Comparison of ENCODE assay signal across 36 cellular contexts in genomic region chr12:9335867-9336266, GRCh38.
"Had no signal": no experiment of that assay in that cellular context is flagged by ENCODE, and none has a peak within 500 bp of the region (broad histone marks: within the 10 kb centered on the region; RNA-seq: fewer than 3 reads in every experiment).

No MANE protein-coding gene starts in this region.

- H3K27me3 ChIP-seq: ascending aorta, cardiac muscle cell had no signal

- H3K4me3 Mint-ChIP-seq: activated B cell treated with CpG ODN at 0.5 μM for 24 hours; activated CD4-positive, alpha-beta memory T cell treated with anti-CD3 and anti-CD28 coated beads, Interleukin-2, amount 10 ng/mL, durations not matched to agents 7 days and 5 days; activated CD4-positive, alpha-beta T cell treated with anti-CD3 and anti-CD28 coated beads for 36 hours; activated CD4-positive, alpha-beta T cell treated with anti-CD3 and anti-CD28 coated beads, Interleukin-2, amount 10 ng/mL, durations not matched to agents 7 days and 5 days; activated CD8-positive, alpha-beta memory T cell treated with anti-CD3 and anti-CD28 coated beads, Interleukin-2, amount 10 ng/mL, durations not matched to agents 7 days and 5 days; activated CD8-positive, alpha-beta T cell treated with anti-CD3 and anti-CD28 coated beads, Interleukin-2, amount 10 ng/mL, durations not matched to agents 7 days and 5 days; activated naive CD4-positive, alpha-beta T cell treated with anti-CD3 and anti-CD28 coated beads, Interleukin-2, amount 10 ng/mL, durations not matched to agents 7 days and 5 days; activated naive CD4-positive, alpha-beta T cell treated with anti-CD3 and anti-CD28 coated beads, Interleukin-2, amount 50 U/mL, for 24 hours; activated naive CD8-positive, alpha-beta T cell; activated naive CD8-positive, alpha-beta T cell treated with anti-CD3 and anti-CD28 coated beads, Interleukin-2, amount 10 ng/mL, durations not matched to agents 7 days and 5 days; activated naive CD8-positive, alpha-beta T cell treated with anti-CD3 and anti-CD28 coated beads, Interleukin-2, amount 50 U/mL, for 24 hours; activated T-cell treated with anti-CD3 and anti-CD28 coated beads, Interleukin-2, amount 50 U/mL, for 24 hours; brain; central memory CD8-positive, alpha-beta T cell; T-helper 1 cell treated with Interleukin-12 subunit alpha and Interleukin-12 subunit beta and Interleukin-4 antibody, amounts not matched to agents 30 μg/mL and 1 μg/mL, for 36 hours; T-helper 2 cell treated with Interferon-gamma antibody and Interleukin-4, amounts not matched to agents 5 μg/mL and 100 μg/mL, for 36 hours had no signal

- H3K9me3 ChIP-seq: ascending aorta had no signal

- H3K36me3 Mint-ChIP-seq: brain had no signal

- DNase-seq: activated B cell treated with CpG ODN at 0.5 μM for 24 hours; activated CD4-positive, alpha-beta memory T cell treated with anti-CD3 and anti-CD28 coated beads, Interleukin-2, amount 10 ng/mL, durations not matched to agents 7 days and 5 days; activated CD4-positive, alpha-beta T cell treated with anti-CD3 and anti-CD28 coated beads for 36 hours; activated CD4-positive, alpha-beta T cell treated with anti-CD3 and anti-CD28 coated beads for 48 hours; activated CD4-positive, alpha-beta T cell treated with anti-CD3 and anti-CD28 coated beads, Interleukin-2, amount 10 ng/mL, durations not matched to agents 7 days and 5 days; activated CD4-positive, alpha-beta T cell treated with anti-CD3 and anti-CD28 coated beads, Interleukin-2, amount 50 U/mL, for 48 hours; activated CD4-positive, CD25-positive, alpha-beta regulatory T cell treated with anti-CD3 and anti-CD28 coated beads, Interleukin-2, amount 50 U/mL, for 72 hours; activated CD8-positive, alpha-beta memory T cell treated with anti-CD3 and anti-CD28 coated beads for 24 hours; activated CD8-positive, alpha-beta memory T cell treated with anti-CD3 and anti-CD28 coated beads, Interleukin-2, amount 10 ng/mL, durations not matched to agents 7 days and 5 days; activated CD8-positive, alpha-beta memory T cell treated with anti-CD3 and anti-CD28 coated beads, Interleukin-2, amount 50 U/mL, for 48 hours; activated CD8-positive, alpha-beta T cell treated with anti-CD3 and anti-CD28 coated beads, Interleukin-2, amount 10 ng/mL, durations not matched to agents 7 days and 5 days; activated effector memory CD4-positive, alpha-beta T cell treated with Interleukin-2 at 50 U/mL for 16 hours; activated gamma-delta T cell; activated naive CD4-positive, alpha-beta T cell treated with anti-CD3 and anti-CD28 coated beads, Interleukin-2, amount 10 ng/mL, durations not matched to agents 7 days and 5 days; activated naive CD4-positive, alpha-beta T cell treated with Interleukin-2 at 50 U/mL for 16 hours; activated naive CD8-positive, alpha-beta T cell treated with anti-CD3 and anti-CD28 coated beads, Interleukin-2, amount 10 ng/mL, durations not matched to agents 7 days and 5 days; activated naive CD8-positive, alpha-beta T cell treated with anti-CD3 and anti-CD28 coated beads, Interleukin-2, amount 50 U/mL, for 24 hours; activated T-cell treated with anti-CD3 and anti-CD28 coated beads, Interleukin-2, amount 50 U/mL, for 24 hours; activated T-cell treated with anti-CD3 and anti-CD28 coated beads, Interleukin-2, amount 50 U/mL, for 48 hours; amygdala; anterior cingulate cortex; caudate nucleus; cerebellar nuclear complex; T-helper 1 cell; T-helper 2 cell; T-helper 9 cell had no signal

- H3K27ac ChIP-seq: ascending aorta, cardiac muscle cell, VCaP had no signal

- H3K4me3 ChIP-seq: ascending aorta, cardiac muscle cell had no signal

- H3K4me1 ChIP-seq: ascending aorta had no signal

- H3K36me3 ChIP-seq: ascending aorta, cardiac muscle cell had no signal

- ATAC-seq: activated CD4-positive, alpha-beta T cell treated with anti-CD3 and anti-CD28 coated beads for 36 hours; activated CD8-positive, alpha-beta memory T cell treated with anti-CD3 and anti-CD28 coated beads, Interleukin-2, amount 10 ng/mL, durations not matched to agents 7 days and 5 days; activated CD8-positive, alpha-beta T cell treated with anti-CD3 and anti-CD28 coated beads, Interleukin-2, amount 10 ng/mL, durations not matched to agents 7 days and 5 days; activated naive CD8-positive, alpha-beta T cell treated with anti-CD3 and anti-CD28 coated beads, Interleukin-2, amount 50 U/mL, for 24 hours had no signal

- H3K27ac Mint-ChIP-seq: activated B cell treated with CpG ODN at 0.5 μM for 24 hours; activated CD4-positive, alpha-beta memory T cell treated with anti-CD3 and anti-CD28 coated beads, Interleukin-2, amount 10 ng/mL, durations not matched to agents 7 days and 5 days; activated CD4-positive, alpha-beta T cell treated with anti-CD3 and anti-CD28 coated beads for 36 hours; activated CD4-positive, alpha-beta T cell treated with anti-CD3 and anti-CD28 coated beads, Interleukin-2, amount 10 ng/mL, durations not matched to agents 7 days and 5 days; activated CD8-positive, alpha-beta memory T cell treated with anti-CD3 and anti-CD28 coated beads, Interleukin-2, amount 10 ng/mL, durations not matched to agents 7 days and 5 days; activated CD8-positive, alpha-beta T cell treated with anti-CD3 and anti-CD28 coated beads, Interleukin-2, amount 10 ng/mL, durations not matched to agents 7 days and 5 days; activated naive CD4-positive, alpha-beta T cell treated with anti-CD3 and anti-CD28 coated beads, Interleukin-2, amount 50 U/mL, for 24 hours; activated naive CD8-positive, alpha-beta T cell; activated naive CD8-positive, alpha-beta T cell treated with anti-CD3 and anti-CD28 coated beads, Interleukin-2, amount 50 U/mL, for 24 hours; activated T-cell treated with anti-CD3 and anti-CD28 coated beads, Interleukin-2, amount 50 U/mL, for 24 hours; activated T-helper 2 cell treated with anti-CD3 and anti-CD28 coated beads, Interferon-gamma antibody, Interleukin-2, Interleukin-4, amounts not matched to agents 10 μg/mL and 5 μg/mL and 100 μg/mL, durations not matched to agents 14 hours and 24 hours and 36 hours; brain; T-helper 1 cell treated with Interleukin-12 subunit alpha and Interleukin-12 subunit beta and Interleukin-4 antibody, amounts not matched to agents 30 μg/mL and 1 μg/mL, for 36 hours; T-helper 2 cell treated with Interferon-gamma antibody and Interleukin-4, amounts not matched to agents 5 μg/mL and 100 μg/mL, for 36 hours had no signal

- H3K27me3 Mint-ChIP-seq: activated B cell treated with CpG ODN at 0.5 μM for 24 hours; activated CD4-positive, alpha-beta memory T cell treated with anti-CD3 and anti-CD28 coated beads, Interleukin-2, amount 10 ng/mL, durations not matched to agents 7 days and 5 days; activated CD4-positive, alpha-beta T cell treated with anti-CD3 and anti-CD28 coated beads for 36 hours; activated CD8-positive, alpha-beta memory T cell treated with anti-CD3 and anti-CD28 coated beads, Interleukin-2, amount 10 ng/mL, durations not matched to agents 7 days and 5 days; activated naive CD4-positive, alpha-beta T cell treated with anti-CD3 and anti-CD28 coated beads, Interleukin-2, amount 10 ng/mL, durations not matched to agents 7 days and 5 days; activated naive CD4-positive, alpha-beta T cell treated with anti-CD3 and anti-CD28 coated beads, Interleukin-2, amount 50 U/mL, for 24 hours; activated naive CD8-positive, alpha-beta T cell; activated naive CD8-positive, alpha-beta T cell treated with anti-CD3 and anti-CD28 coated beads, Interleukin-2, amount 50 U/mL, for 24 hours; activated T-cell treated with anti-CD3 and anti-CD28 coated beads, Interleukin-2, amount 50 U/mL, for 24 hours; central memory CD8-positive, alpha-beta T cell had no signal
